In genomic region chr7:42315631-42316030, GRCh38 we compare ENCODE assay signal across 16 cellular contexts.
DNase-seq lines count a peak whose midpoint lies in the region; ATAC-seq, FAIRE-seq and TF ChIP-seq lines count a peak whose summit lies in the region.
"Had no signal": no experiment of that assay in that cellular context is flagged by ENCODE, and none has a peak within 500 bp of the region (broad histone marks: within the 10 kb centered on the region; RNA-seq: fewer than 3 reads in every experiment).

No MANE protein-coding gene starts in this region.

- no peak for FAIRE-seq in HepG2 (lab: Jason Lieb, UNC)
- FAIRE-seq: K562 had no signal

- TF ChIP-seq RAD21 in HepG2 (CRISPR knock-in tag; IDR thresholded peaks at IDR 0.05): no peak

- H2AFZ ChIP-seq in HepG2 (ENCODE audit: low read length): no peak overlapping the region
- H2AFZ ChIP-seq: parathyroid adenoma had no signal

- peaks cover 1% of the 10 kb centered on the region; the same call in 1 of the 2 replicates for H3K27me3 ChIP-seq in BJ (ENCODE audit: control insufficient read depth, insufficient read depth, low read length)
- no peaks in the 10 kb centered on the region; a peak in 1 of 5 replicates for H3K27me3 ChIP-seq in HepG2 (ENCODE audit: control insufficient read depth in 1 of 2, insufficient read depth in 2 of 2, low read length in 2 of 2)

- in situ Hi-C loops in HepG2 (cut with HindIII; ENCODE audit: extremely low pct_ligation_motif_present, low pct_unique_long_range_greater_than_20kb): no loop called here

- H3K27ac Mint-ChIP-seq in chondrocyte (ENCODE audit: unreplicated experiment): no peak overlapping the region

- TF ChIP-seq CTCF in BJ (IDR thresholded peaks at IDR 0.05; ENCODE audit: insufficient read depth, low read depth, low read length): no peak
- no peak for TF ChIP-seq CTCF in chondrocyte (IDR thresholded peaks at IDR 0.05)
- TF ChIP-seq CTCF in HepG2 (CRISPR knock-in tag; IDR thresholded peaks at IDR 0.05): no peak

- H3K36me3 ChIP-seq in BJ (ENCODE audit: control insufficient read depth, insufficient read depth, low read length) (no peaks in the 10 kb centered on the region), HepG2 (replicated peaks in 1 of 2; ENCODE audit: control insufficient read depth in 1 of 2, insufficient read depth in 2 of 2, low read length in 2 of 2) (no peaks in the 10 kb centered on the region)
- H3K36me3 ChIP-seq: lower lobe of right lung had no signal

- BruUV-seq in HepG2 (replicated peaks; lab: Mats Ljungman, UMichigan): no TSS peak

- peaks cover 5% of the 10 kb centered on the region for H3K9me3 ChIP-seq in HepG2 (ENCODE audit: low read length)

- H3K4me3 Mint-ChIP-seq in chondrocyte (ENCODE audit: unreplicated experiment): peak overlapping the region; percentile 40

- H3K36me3 Mint-ChIP-seq in chondrocyte (ENCODE audit: low read depth): peaks cover 8% of the 10 kb centered on the region

- CTCF ChIA-PET in BJ (lab: Yijun Ruan, JAX): interaction anchor here (0.6 to 1.1 kb wide), 2 partner anchors 22 to 28 kb away, joined by 3 read pairs; no protein-coding TSS in a partner anchor
- CTCF ChIA-PET in HepG2 (lab: Yijun Ruan, JAX; ENCODE audit: low intra/inter-chr PET ratio, low total read pairs): no interaction called here

- H3K4me1 ChIP-seq in HepG2 (ENCODE audit: insufficient read depth, low read length): no peaks in the 10 kb centered on the region
- H3K4me1 ChIP-seq: parathyroid adenoma had no signal

- H3K79me2 ChIP-seq in HepG2 (ENCODE audit: insufficient read depth, low read length): no peaks in the 10 kb centered on the region
- H3K79me2 ChIP-seq: parathyroid adenoma had no signal

- TF ChIP-seq EP300 in HepG2 (IDR thresholded peaks at IDR 0.05; ENCODE audit: low read depth in 2 of 2, low read length in 2 of 2): no peak
- TF ChIP-seq EP300 in HepG2 (CRISPR knock-in tag; IDR thresholded peaks at IDR 0.05; ENCODE audit: borderline replicate concordance): no peak

- H3K4me1 Mint-ChIP-seq in chondrocyte (ENCODE audit: low read depth): peaks cover 28% of the 10 kb centered on the region

- H3K4me3 ChIP-seq in BJ (ENCODE audit: low read depth, low read length) (no peak overlapping the region), HepG2 (replicated peaks in 1 of 3; ENCODE audit: insufficient read depth in 1 of 3, low read depth in 2 of 3, low read length in 3 of 3) (no peak overlapping the region)
- H3K4me3 ChIP-seq: K562, lower lobe of right lung had no signal

- POLR2A ChIA-PET in BJ (lab: Charles Lee): interaction anchor here (0.6 kb wide), 1 partner anchor 11 kb away, joined by 6 read pairs; no protein-coding TSS in a partner anchor
- POLR2A ChIA-PET in HepG2 (lab: Yijun Ruan, JAX): no interaction called here

- H3K9me3 Mint-ChIP-seq in chondrocyte (ENCODE audit: low read depth): peaks cover 21% of the 10 kb centered on the region

- no peak overlapping the region for H3K9ac ChIP-seq in HepG2 (ENCODE audit: insufficient read depth, low read depth, low read length)
- H3K9ac ChIP-seq: parathyroid adenoma had no signal

- intact Hi-C loops in HepG2 (cut with micrococcal nuclease; ENCODE audit: unreplicated experiment): no loop called here

- no peak for ATAC-seq in HepG2
- ATAC-seq in SK-N-SH treated with all-trans-retinoic acid at 6 μM for 48 hours: no peak
- ATAC-seq: K562, lower lobe of right lung had no signal

- no peaks in the 10 kb centered on the region for H4K20me1 ChIP-seq in HepG2 (ENCODE audit: insufficient read depth, low read length)

- peak; percentile 41 for DNase-seq in BJ (ENCODE audit: low read depth)
- peak; percentile 45 for DNase-seq in M059J (ENCODE audit: low read depth)
- no peak for DNase-seq in chondrocyte (ENCODE audit: low spot score)
- DNase-seq in myocyte (ENCODE audit: low read depth): peak; percentile 5
- DNase-seq in HepG2 (ENCODE audit: low spot score): no peak
- DNase-seq in SIG-M5 treated with dmso at 0.1 percent for 504 hours (lab: John Stamatoyannopoulos, UW; ENCODE audit: unreplicated experiment): no peak
- DNase-seq in effector CD8-positive, alpha-beta T cell (lab: John Stamatoyannopoulos, UW): no peak
- DNase-seq: activated T-cell treated with anti-CD3 and anti-CD28 coated beads, Interleukin-2, amount 50 U/mL, for 1 hour; C1 segment of cervical spinal cord; lower lobe of right lung; NCI-H2029 treated with DMSO at 0.1 percent for 48 hours; stimulated activated CD4-positive, alpha-beta T cell treated with anti-CD3 and anti-CD28 coated beads, Interleukin-15, amount 100 ng/mL, for 24 hours; stimulated activated CD8-positive, alpha-beta memory T cell treated with anti-CD3 and anti-CD28 coated beads, Interleukin-4, amount 100 ng/mL, for 48 hours had no signal

- no peak overlapping the region for H3K27ac ChIP-seq in HepG2 (ENCODE audit: extremely low read length, insufficient read depth, low read length)
- H3K27ac ChIP-seq: lower lobe of right lung, parathyroid adenoma had no signal

- TF ChIP-seq POLR2A in HepG2 (IDR thresholded peaks at IDR 0.05; ENCODE audit: insufficient read depth in 1 of 2, low read depth in 2 of 2, low read length in 2 of 2): no peak

- H3K27me3 Mint-ChIP-seq in chondrocyte (ENCODE audit: low read depth): no peaks in the 10 kb centered on the region

- H3K4me2 ChIP-seq in HepG2 (ENCODE audit: low read depth, low read length): no peak overlapping the region

TF ChIP-seq in HepG2, 621 proteins besides CTCF, POLR2A, EP300 and RAD21 (continues in another document):
- TF ChIP-seq MAF1 (CRISPR knock-in tag; IDR thresholded peaks at IDR 0.05; ENCODE audit: borderline replicate concordance) (no peak), TAF1 (CRISPR knock-in tag; IDR thresholded peaks at IDR 0.05) (no peak), ZNF337 (CRISPR knock-in tag; IDR thresholded peaks at IDR 0.05; ENCODE audit: borderline replicate concordance, low read depth) (no peak), ZNF263 (CRISPR knock-in tag; IDR thresholded peaks at IDR 0.05) (no peak), SAFB2 (CRISPR knock-in tag; IDR thresholded peaks at IDR 0.05; ENCODE audit: borderline replicate concordance, low read depth) (no peak), TBX3 (IDR thresholded peaks at IDR 0.05; ENCODE audit: borderline replicate concordance) (no peak), ZBTB7A (CRISPR knock-in tag; IDR thresholded peaks at IDR 0.05) (no peak), ZNF580 (CRISPR knock-in tag; IDR thresholded peaks at IDR 0.05; ENCODE audit: borderline replicate concordance, low read depth) (no peak), ZNF274 (CRISPR knock-in tag; IDR thresholded peaks at IDR 0.05) (no peak)
- TF ChIP-seq, protein P1, sequence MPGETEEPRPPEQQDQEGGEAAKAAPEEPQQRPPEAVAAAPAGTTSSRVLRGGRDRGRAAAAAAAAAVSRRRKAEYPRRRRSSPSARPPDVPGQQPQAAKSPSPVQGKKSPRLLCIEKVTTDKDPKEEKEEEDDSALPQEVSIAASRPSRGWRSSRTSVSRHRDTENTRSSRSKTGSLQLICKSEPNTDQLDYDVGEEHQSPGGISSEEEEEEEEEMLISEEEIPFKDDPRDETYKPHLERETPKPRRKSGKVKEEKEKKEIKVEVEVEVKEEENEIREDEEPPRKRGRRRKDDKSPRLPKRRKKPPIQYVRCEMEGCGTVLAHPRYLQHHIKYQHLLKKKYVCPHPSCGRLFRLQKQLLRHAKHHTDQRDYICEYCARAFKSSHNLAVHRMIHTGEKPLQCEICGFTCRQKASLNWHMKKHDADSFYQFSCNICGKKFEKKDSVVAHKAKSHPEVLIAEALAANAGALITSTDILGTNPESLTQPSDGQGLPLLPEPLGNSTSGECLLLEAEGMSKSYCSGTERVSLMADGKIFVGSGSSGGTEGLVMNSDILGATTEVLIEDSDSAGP (CRISPR knock-in tag; IDR thresholded peaks at IDR 0.05; ENCODE audit: borderline replicate concordance): no peak

TF ChIP-seq in SK-N-SH treated with all-trans-retinoic acid at 6 μM for 48 hours, 23 proteins besides CTCF, POLR2A, EP300 and RAD21 (continues in another document):
- TF ChIP-seq SNAI2 (CRISPR knock-in tag; IDR thresholded peaks at IDR 0.05): no peak
- TF ChIP-seq, protein P2, sequence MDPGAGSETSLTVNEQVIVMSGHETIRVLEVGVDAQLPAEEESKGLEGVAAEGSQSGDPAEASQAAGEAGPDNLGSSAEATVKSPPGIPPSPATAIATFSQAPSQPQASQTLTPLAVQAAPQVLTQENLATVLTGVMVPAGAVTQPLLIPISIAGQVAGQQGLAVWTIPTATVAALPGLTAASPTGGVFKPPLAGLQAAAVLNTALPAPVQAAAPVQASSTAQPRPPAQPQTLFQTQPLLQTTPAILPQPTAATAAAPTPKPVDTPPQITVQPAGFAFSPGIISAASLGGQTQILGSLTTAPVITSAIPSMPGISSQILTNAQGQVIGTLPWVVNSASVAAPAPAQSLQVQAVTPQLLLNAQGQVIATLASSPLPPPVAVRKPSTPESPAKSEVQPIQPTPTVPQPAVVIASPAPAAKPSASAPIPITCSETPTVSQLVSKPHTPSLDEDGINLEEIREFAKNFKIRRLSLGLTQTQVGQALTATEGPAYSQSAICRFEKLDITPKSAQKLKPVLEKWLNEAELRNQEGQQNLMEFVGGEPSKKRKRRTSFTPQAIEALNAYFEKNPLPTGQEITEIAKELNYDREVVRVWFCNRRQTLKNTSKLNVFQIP (CRISPR knock-in tag; IDR thresholded peaks at IDR 0.05; ENCODE audit: borderline replicate concordance, low read depth): no peak
- TF ChIP-seq TSHZ2 (CRISPR knock-in tag; IDR thresholded peaks at IDR 0.05): no peak

Comparison
In these comparisons a context has a peak if more than half of its experiments do, and no peak if none do; other contexts are left out.
1. DNase-seq: peak in BJ (single experiment), M059J (single experiment) and myocyte (single experiment); none in chondrocyte (single experiment), HepG2 (single experiment), SIG-M5 treated with dmso at 0.1 percent for 504 hours (single experiment) and effector CD8-positive, alpha-beta T cell (single experiment).